2 cellular contexts compared by ENCODE assay signal in genomic region chr14:69634871-69635270, GRCh38.
TF ChIP-seq lines count a peak whose summit lies in the region.

No MANE protein-coding gene starts in this region.

TF ChIP-seq in IMR-90, 13 proteins besides CTCF, POLR2A, EP300 and RAD21:
- TF ChIP-seq MAZ (IDR thresholded peaks at IDR 0.05; ENCODE audit: borderline replicate concordance, low read depth, low read length) (no peak), MXI1 (IDR thresholded peaks at IDR 0.05; ENCODE audit: borderline replicate concordance, low read depth, low read length) (no peak), SMC3 (IDR thresholded peaks at IDR 0.05; ENCODE audit: low read depth, low read length) (no peak), CEBPB (IDR thresholded peaks at IDR 0.05; ENCODE audit: low read depth, low read length) (no peak), FOS (IDR thresholded peaks at IDR 0.05; ENCODE audit: low read depth, low read length) (no peak), USF2 (IDR thresholded peaks at IDR 0.05; ENCODE audit: low read depth, low read length) (no peak), MAFK (IDR thresholded peaks at IDR 0.05; ENCODE audit: low read depth, low read length) (no peak), NFE2L2 (IDR thresholded peaks at IDR 0.05; ENCODE audit: low read depth, low read length) (no peak), CHD1 (IDR thresholded peaks at IDR 0.05; ENCODE audit: low read depth, low read length) (no peak), BHLHE40 (IDR thresholded peaks at IDR 0.05; ENCODE audit: low read depth, low read length) (no peak), RFX5 (IDR thresholded peaks at IDR 0.05; ENCODE audit: low read depth, low read length) (no peak), RCOR1 (IDR thresholded peaks at IDR 0.05; ENCODE audit: insufficient replicate concordance, low read length) (no peak), ELK1 (IDR thresholded peaks at IDR 0.05; ENCODE audit: borderline replicate concordance, low read depth, low read length) (no peak)

TF ChIP-seq in GM12878, 131 proteins besides CTCF, POLR2A, EP300 and RAD21:
- TF ChIP-seq STAT3 (IDR thresholded peaks at IDR 0.05; ENCODE audit: low read depth, low read length) (no peak), PRDM15 (CRISPR knock-in tag; IDR thresholded peaks at IDR 0.05) (no peak), MXI1 (IDR thresholded peaks at IDR 0.05; ENCODE audit: low read depth, low read length) (no peak), SP1 (IDR thresholded peaks at IDR 0.05; ENCODE audit: low read depth, low read length) (no peak)
